In the genomic region with DNA sequence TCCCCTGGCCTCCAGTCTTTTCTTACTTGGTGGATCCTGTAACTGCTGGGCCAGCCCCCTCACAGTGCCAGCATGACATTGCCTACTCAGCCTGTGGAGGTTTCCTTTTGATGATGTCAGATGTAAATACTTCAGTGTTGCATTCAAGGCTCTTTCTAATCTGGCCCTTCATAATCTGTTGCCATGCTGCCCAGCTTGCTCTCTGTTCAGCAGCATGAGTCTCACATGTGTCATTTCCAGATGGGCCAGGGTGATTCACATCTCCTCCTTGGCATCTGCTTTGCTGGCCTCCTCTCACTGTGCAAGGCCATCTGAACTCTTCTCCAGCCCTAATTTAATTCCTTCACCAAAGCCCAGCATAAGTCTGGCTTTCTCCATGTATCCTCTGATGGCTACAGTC, we compare ENCODE assay signal across 14 cellular contexts. TPM values are rescaled to one million over a fixed set of nuclear protein-coding genes. Genes with fewer than 3 reads are reported as not detected.
DNase-seq lines count a peak whose midpoint lies in the region; ATAC-seq, FAIRE-seq and TF ChIP-seq lines count a peak whose summit lies in the region.
"Had no signal": no experiment of that assay in that cellular context is flagged by ENCODE, and none has a peak within 500 bp of the region (broad histone marks: within the 10 kb centered on the region; RNA-seq: fewer than 3 reads in every experiment).

No MANE protein-coding gene starts in this region.

- no peaks in the 10 kb centered on the region for H3K9me3 ChIP-seq in keratinocyte (ENCODE audit: control insufficient read depth, low read depth, low read length)
- H3K9me3 ChIP-seq in CD8-positive, alpha-beta memory T cell (ENCODE audit: low read length) = no peaks in the 10 kb centered on the region

- dilution Hi-C loops in keratinocyte (cut with MboI; ENCODE audit: extremely low pct_ligation_motif_present, low sequenced_read_pairs) = no loop called here

- FAIRE-seq in keratinocyte (lab: Jason Lieb, UNC) = peak; percentile 87

- POLR2A ChIA-PET in CD8-positive, alpha-beta memory T cell (lab: Charles Lee) = no interaction called here

- no peak for TF ChIP-seq CTCF in keratinocyte (optimal IDR thresholded peaks at IDR 0.05 in 1 of 3, IDR thresholded peaks at IDR 0.05 in 1 of 3, conservative IDR thresholded peaks at IDR 0.05 in 1 of 3; ENCODE audit: extremely low read depth in 1 of 3, insufficient read depth in 2 of 3, low read length in 3 of 3)

- H3K27ac Mint-ChIP-seq in CD8-positive, alpha-beta memory T cell = no peak overlapping the region
- H3K27ac Mint-ChIP-seq: stimulated activated naive B cell treated with anti-CD40 and anti-IgM and Interleukin-4, amounts not matched to agents 10 μg/mL and 1 μg/mL and 100 μg/mL, for 72 hours had no signal

- DNase-seq in DMS 273 (lab: John Stamatoyannopoulos, UW; ENCODE audit: unreplicated experiment) (peak; percentile 85), HT1080 (ENCODE audit: low read depth) (peak; percentile 94), astrocyte of the hippocampus (ENCODE audit: low read depth, low spot score) (peak; percentile 48), keratinocyte (ENCODE audit: low read depth, low spot score) (peak; percentile 45), amygdala (lab: John Stamatoyannopoulos, UW) (no peak)
- DNase-seq in CD8-positive, alpha-beta memory T cell = no peak
- DNase-seq: NCI-H510A; SHP77 treated with DMSO at 0.1 percent for 48 hours; stimulated activated CD4-positive, alpha-beta T cell treated with anti-CD3 and anti-CD28 coated beads, Interleukin-2, amount 100 ng/mL, for 48 hours; stimulated activated naive B cell treated with anti-CD40 and anti-IgM and Interleukin-4, amounts not matched to agents 10 μg/mL and 1 μg/mL and 100 μg/mL, for 72 hours had no signal

- H3K4me3 ChIP-seq in keratinocyte (ENCODE audit: control insufficient read depth in 2 of 3, extremely low read depth in 1 of 3, insufficient read depth in 2 of 3, low read depth in 1 of 3, low read length in 3 of 3) = no peak overlapping the region
- H3K4me3 ChIP-seq in CD8-positive, alpha-beta memory T cell (ENCODE audit: low read length) = no peak overlapping the region

- peak overlapping the region; percentile 22 for H3K27ac ChIP-seq in keratinocyte (ENCODE audit: control insufficient read depth, insufficient read depth, low read length)
- no peak overlapping the region for H3K27ac ChIP-seq in CD8-positive, alpha-beta memory T cell (ENCODE audit: low read depth, low read length)
- H3K27ac ChIP-seq: HL-60, VCaP had no signal

- no peaks in the 10 kb centered on the region for H3K36me3 Mint-ChIP-seq in CD8-positive, alpha-beta memory T cell

- no peaks in the 10 kb centered on the region for H3K36me3 ChIP-seq in keratinocyte (ENCODE audit: control insufficient read depth in 2 of 2, extremely low read depth in 1 of 2, insufficient read depth in 2 of 2, low read length in 2 of 2)
- no peaks in the 10 kb centered on the region for H3K36me3 ChIP-seq in CD8-positive, alpha-beta memory T cell (ENCODE audit: insufficient read depth, low read length)

- no peak overlapping the region for H2AFZ ChIP-seq in keratinocyte (ENCODE audit: control insufficient read depth, low read length)

- peaks cover 22% of the 10 kb centered on the region for H3K4me1 ChIP-seq in keratinocyte (ENCODE audit: control insufficient read depth, extremely low read depth, insufficient read depth, low read length)
- no peaks in the 10 kb centered on the region for H3K4me1 ChIP-seq in CD8-positive, alpha-beta memory T cell (ENCODE audit: insufficient read depth, low read length)

- peaks cover 8% of the 10 kb centered on the region in 2 donors for H3K27me3 Mint-ChIP-seq in CD8-positive, alpha-beta memory T cell

- H3K9me3 Mint-ChIP-seq in CD8-positive, alpha-beta memory T cell = no peaks in the 10 kb centered on the region

- H3K4me3 Mint-ChIP-seq in CD8-positive, alpha-beta memory T cell = no peak overlapping the region
- H3K4me3 Mint-ChIP-seq: stimulated activated naive B cell treated with anti-CD40 and anti-IgM and Interleukin-4, amounts not matched to agents 10 μg/mL and 1 μg/mL and 100 μg/mL, for 72 hours had no signal

- no peak overlapping the region for H3K4me2 ChIP-seq in keratinocyte (ENCODE audit: control insufficient read depth, extremely low read depth, insufficient read depth, low read depth, low read length)

- no peaks in the 10 kb centered on the region for H3K27me3 ChIP-seq in keratinocyte (ENCODE audit: control insufficient read depth, extremely low read depth, insufficient read depth, low read length)
- H3K27me3 ChIP-seq in CD8-positive, alpha-beta memory T cell (ENCODE audit: insufficient read depth, low read length, poor library complexity, severe bottlenecking) = no peaks in the 10 kb centered on the region

- H3K79me2 ChIP-seq in keratinocyte (ENCODE audit: control insufficient read depth, insufficient read depth, low read length) = no peaks in the 10 kb centered on the region

- ATAC-seq in HG03520 (IDR thresholded peaks at IDR 0.05; ENCODE audit: unreplicated experiment) = no peak
- ATAC-seq in GM21529 (IDR thresholded peaks at IDR 0.05; ENCODE audit: unreplicated experiment) = no peak
- ATAC-seq: stimulated activated naive B cell treated with anti-CD40 and anti-IgM and Interleukin-4, amounts not matched to agents 10 μg/mL and 1 μg/mL and 100 μg/mL, for 72 hours had no signal

- CTCF ChIA-PET in CD8-positive, alpha-beta memory T cell (lab: Charles Lee) = no interaction called here

- no peaks in the 10 kb centered on the region for H3K9me1 ChIP-seq in keratinocyte (ENCODE audit: control insufficient read depth, extremely low read depth, insufficient read depth, low read length)

- H4K20me1 ChIP-seq in keratinocyte (ENCODE audit: control insufficient read depth, extremely low read depth, insufficient read depth, low read length) = no peaks in the 10 kb centered on the region

- no peak overlapping the region for H3K9ac ChIP-seq in keratinocyte (ENCODE audit: control insufficient read depth, extremely low read depth, insufficient read depth, low read length)

- no peaks in the 10 kb centered on the region for H3K4me1 Mint-ChIP-seq in CD8-positive, alpha-beta memory T cell
- H3K4me1 Mint-ChIP-seq: stimulated activated naive B cell treated with anti-CD40 and anti-IgM and Interleukin-4, amounts not matched to agents 10 μg/mL and 1 μg/mL and 100 μg/mL, for 72 hours had no signal

RNA-seq across cellular contexts. Expression of a gene that starts 57.2 kb away (rescaled TPM):
- 7.6 and 8.7 TPM in 2 replicates for total RNA-seq in HT1080 (2014; rRNA removed; shearing (Covaris generic))
- 8.2 and 10.7 TPM in 2 replicates for polyA plus RNA-seq in HT1080 (2015; cell fraction: cytosol; rRNA removed)
- polyA plus RNA-seq in HT1080 (2015; cell fraction: nucleus; rRNA removed) = 23.1 and 30.3 TPM in 2 replicates
- polyA plus RNA-seq in keratinocyte = 19.8 to 20.8 TPM (median 20.3 TPM) in 3 replicates
- polyA plus RNA-seq in keratinocyte (2011; ENCODE audit: low read depth) = 34.0 TPM
- polyA plus RNA-seq in keratinocyte (2011; cell fraction: cytosol; rRNA removed) = 13.9 and 18.3 TPM in 2 replicates
- polyA plus RNA-seq in keratinocyte (2011; cell fraction: nucleus; rRNA removed) = 67.4 and 73.9 TPM in 2 replicates
- polyA plus RNA-seq in keratinocyte (2012; ENCODE audit: low replicate concordance) = 19.3 and 32.9 TPM in 2 replicates
- polyA minus RNA-seq in keratinocyte = 68.7 to 96.4 TPM (median 93.1 TPM) in 3 replicates
- polyA minus RNA-seq in keratinocyte (2011; cell fraction: cytosol; rRNA and poly(A)+ RNA removed) = 17.1 TPM
- polyA minus RNA-seq in keratinocyte (2011; cell fraction: nucleus; rRNA and poly(A)+ RNA removed) = 129 and 267 TPM in 2 replicates
- 1 to 10 TPM; 6.5 to 7.2 TPM for total RNA-seq in CD8-positive, alpha-beta memory T cell
- 5.0 TPM for polyA plus RNA-seq in CD8-positive, alpha-beta memory T cell

Comparison
In these comparisons a context has a peak if more than half of its experiments do, and no peak if none do; other contexts are left out.
1. DNase-seq: peak in DMS 273 (single experiment), HT1080 (single experiment), astrocyte of the hippocampus (single experiment) and keratinocyte (single experiment); none in amygdala (0 of 56) and CD8-positive, alpha-beta memory T cell (0 of 5).